31 cellular contexts compared by ENCODE assay signal in genomic region chr3:129988429-129988828, GRCh38. TPM values are rescaled to one million over a fixed set of nuclear protein-coding genes. Genes with fewer than 3 reads are reported as not detected.
"Had no signal": no experiment of that assay in that cellular context is flagged by ENCODE, and none has a peak within 500 bp of the region (broad histone marks: within the 10 kb centered on the region; RNA-seq: fewer than 3 reads in every experiment).

No MANE protein-coding gene starts in this region.

- H3K27ac Mint-ChIP-seq: naive thymus-derived CD8-positive, alpha-beta T cell; natural killer cell treated with Interleukin-12 subunit alpha and Interleukin-12 subunit beta and Interleukin-15 and Interleukin-18, amount 100 ng/mL, for 72 hours; progenitor cell of endocrine pancreas; stimulated activated effector memory CD8-positive, alpha-beta T cell treated with anti-CD3 and anti-CD28 coated beads, Interleukin-12 subunit alpha, Interleukin-12 subunit beta, amount 100 ng/mL, for 72 hours; stimulated activated naive B cell treated with anti-CD40 and anti-IgM and Interleukin-4, amounts not matched to agents 10 μg/mL and 1 μg/mL and 100 μg/mL, for 72 hours; stimulated activated naive CD8-positive, alpha-beta T cell treated with anti-CD3 and anti-CD28 coated beads, Interleukin-15, Interleukin-2, amounts not matched to agents 100 ng/mL and 50 ng/mL, for 24 hours had no signal

- ATAC-seq: naive thymus-derived CD8-positive, alpha-beta T cell; natural killer cell treated with Interleukin-12 subunit alpha and Interleukin-12 subunit beta and Interleukin-15 and Interleukin-18, amount 100 ng/mL, for 72 hours; psoas muscle; right cardiac atrium; right lobe of liver; stimulated activated effector memory CD8-positive, alpha-beta T cell treated with anti-CD3 and anti-CD28 coated beads, Interleukin-12 subunit alpha, Interleukin-12 subunit beta, amount 100 ng/mL, for 72 hours; stimulated activated naive B cell treated with anti-CD40 and anti-IgM and Interleukin-4, amounts not matched to agents 10 μg/mL and 1 μg/mL and 100 μg/mL, for 72 hours had no signal

- H2AFZ ChIP-seq: parathyroid adenoma had no signal

- H3K4me1 Mint-ChIP-seq: naive B cell; naive thymus-derived CD8-positive, alpha-beta T cell; stimulated activated effector memory CD8-positive, alpha-beta T cell treated with anti-CD3 and anti-CD28 coated beads, Interleukin-12 subunit alpha, Interleukin-12 subunit beta, amount 100 ng/mL, for 72 hours; stimulated activated naive B cell treated with anti-CD40 and anti-IgM and Interleukin-4, amounts not matched to agents 10 μg/mL and 1 μg/mL and 100 μg/mL, for 72 hours had no signal

- H3K9me3 Mint-ChIP-seq: naive thymus-derived CD8-positive, alpha-beta T cell; natural killer cell treated with Interleukin-12 subunit alpha and Interleukin-12 subunit beta and Interleukin-15 and Interleukin-18, amount 100 ng/mL, for 72 hours; stimulated activated effector memory CD8-positive, alpha-beta T cell treated with anti-CD3 and anti-CD28 coated beads, Interleukin-12 subunit alpha, Interleukin-12 subunit beta, amount 100 ng/mL, for 72 hours; stimulated activated naive B cell treated with anti-CD40 and anti-IgM and Interleukin-4, amounts not matched to agents 10 μg/mL and 1 μg/mL and 100 μg/mL, for 72 hours; stimulated activated naive CD8-positive, alpha-beta T cell treated with anti-CD3 and anti-CD28 coated beads, Interleukin-15, Interleukin-2, amounts not matched to agents 100 ng/mL and 50 ng/mL, for 24 hours had no signal

- H3K36me3 Mint-ChIP-seq: naive thymus-derived CD8-positive, alpha-beta T cell; natural killer cell treated with Interleukin-12 subunit alpha and Interleukin-12 subunit beta and Interleukin-15 and Interleukin-18, amount 100 ng/mL, for 72 hours; stimulated activated effector memory CD8-positive, alpha-beta T cell treated with anti-CD3 and anti-CD28 coated beads, Interleukin-12 subunit alpha, Interleukin-12 subunit beta, amount 100 ng/mL, for 72 hours; stimulated activated naive B cell treated with anti-CD40 and anti-IgM and Interleukin-4, amounts not matched to agents 10 μg/mL and 1 μg/mL and 100 μg/mL, for 72 hours had no signal

- H3K27ac ChIP-seq: neutrophil, ovary, parathyroid adenoma, psoas muscle, right lobe of liver, sigmoid colon, stomach, thoracic aorta, thyroid gland, tibial nerve, vagina had no signal

- H3K9me3 ChIP-seq: neutrophil, ovary, psoas muscle, right lobe of liver, sigmoid colon, thoracic aorta, thyroid gland, vagina had no signal

- H3K36me3 ChIP-seq: neutrophil, ovary, right lobe of liver, sigmoid colon, stomach, thoracic aorta, thyroid gland, tibial nerve, vagina had no signal

- DNase-seq: naive B cell; naive thymus-derived CD8-positive, alpha-beta T cell; nucleus accumbens; ovary; posterior cingulate gyrus; psoas muscle; right cardiac atrium; right lobe of liver; sigmoid colon; small intestine; stimulated activated CD4-positive, alpha-beta T cell treated with anti-CD3 and anti-CD28 coated beads, Interleukin-15, amount 100 ng/mL, for 24 hours; stimulated activated CD4-positive, alpha-beta T cell treated with anti-CD3 and anti-CD28 coated beads, Interleukin-2, amount 100 ng/mL, for 24 hours; stimulated activated CD4-positive, alpha-beta T cell treated with anti-CD3 and anti-CD28 coated beads, Interleukin-2, amount 100 ng/mL, for 48 hours; stimulated activated CD4-positive, alpha-beta T cell treated with anti-CD3 and anti-CD28 coated beads, Interleukin-4, amount 100 ng/mL, for 24 hours; stimulated activated naive B cell treated with anti-CD40 and anti-IgM and Interleukin-4, amounts not matched to agents 10 μg/mL and 1 μg/mL and 100 μg/mL, for 72 hours; stimulated activated naive CD4-positive, alpha-beta T cell treated with Interleukin-2 at 50 U/mL for 16 hours; stomach; thyroid gland; trophoblast cell had no signal

- H3K9ac ChIP-seq: parathyroid adenoma had no signal

- H3K4me3 Mint-ChIP-seq: naive B cell; naive thymus-derived CD8-positive, alpha-beta T cell; natural killer cell treated with Interleukin-12 subunit alpha and Interleukin-12 subunit beta and Interleukin-15 and Interleukin-18, amount 100 ng/mL, for 72 hours; stimulated activated effector memory CD8-positive, alpha-beta T cell treated with anti-CD3 and anti-CD28 coated beads, Interleukin-12 subunit alpha, Interleukin-12 subunit beta, amount 100 ng/mL, for 72 hours; stimulated activated naive B cell treated with anti-CD40 and anti-IgM and Interleukin-4, amounts not matched to agents 10 μg/mL and 1 μg/mL and 100 μg/mL, for 72 hours; stimulated activated naive CD8-positive, alpha-beta T cell treated with anti-CD3 and anti-CD28 coated beads, Interleukin-15, Interleukin-2, amounts not matched to agents 100 ng/mL and 50 ng/mL, for 24 hours had no signal

- H3K27me3 ChIP-seq: neutrophil, ovary, right lobe of liver, sigmoid colon, stomach, thyroid gland, tibial nerve, vagina had no signal

- H3K4me3 ChIP-seq: ovary, psoas muscle, right lobe of liver, sigmoid colon, stomach, thoracic aorta, thyroid gland, tibial nerve, vagina had no signal

- H3K4me1 ChIP-seq: parathyroid adenoma, psoas muscle, right lobe of liver, sigmoid colon, stomach, thyroid gland, tibial nerve, vagina had no signal

- H3K79me2 ChIP-seq: parathyroid adenoma had no signal

RNA-seq across cellular contexts. Expression of gene TRH, which starts 13.9 kb away (rescaled TPM):
- total RNA-seq: naive thymus-derived CD8-positive, alpha-beta T cell; natural killer cell treated with Interleukin-12 subunit alpha and Interleukin-12 subunit beta and Interleukin-15 and Interleukin-18, amount 100 ng/mL, for 72 hours; psoas muscle; renal cortical epithelial cell; right cardiac atrium; right lobe of liver; sigmoid colon; subcutaneous adipose tissue; thoracic aorta; tibial nerve; ureter had no signal
